In genomic region chr18:32297851-32298250, GRCh38 we compare ENCODE assay signal across 21 cellular contexts.
"Had no signal": no experiment of that assay in that cellular context is flagged by ENCODE, and none has a peak within 500 bp of the region (broad histone marks: within the 10 kb centered on the region; RNA-seq: fewer than 3 reads in every experiment).

No MANE protein-coding gene starts in this region.

- DNase-seq: activated CD4-positive, alpha-beta memory T cell treated with anti-CD3 and anti-CD28 coated beads for 36 hours; activated CD4-positive, alpha-beta T cell treated with anti-CD3 and anti-CD28 coated beads for 4 hours; activated CD4-positive, CD25-positive, alpha-beta regulatory T cell; activated effector memory CD4-positive, alpha-beta T cell treated with anti-CD3 and anti-CD28 coated beads, Interleukin-2, amount 50 U/mL, for 16 hours; activated naive CD4-positive, alpha-beta T cell treated with anti-CD3 and anti-CD28 coated beads, Interleukin-2, amount 10 ng/mL, durations not matched to agents 7 days and 5 days; activated T-cell treated with anti-CD3 and anti-CD28 coated beads, Interleukin-2, amount 50 U/mL, for 48 hours; anterior cingulate cortex; body of pancreas; caudate nucleus; effector CD4-positive, alpha-beta T cell; immature natural killer cell; left lung; occipital lobe; sigmoid colon; stimulated activated CD4-positive, alpha-beta T cell treated with anti-CD3 and anti-CD28 coated beads, Interleukin-4, amount 100 ng/mL, for 24 hours; stimulated activated naive CD8-positive, alpha-beta T cell treated with anti-CD3 and anti-CD28 coated beads, Interleukin-15, Interleukin-2, amounts not matched to agents 100 U/mL and 50 U/mL, for 24 hours; substantia nigra; T-helper 1 cell; T-helper 9 cell; thyroid gland had no signal

- ATAC-seq: body of pancreas; left lung; stimulated activated naive CD8-positive, alpha-beta T cell treated with anti-CD3 and anti-CD28 coated beads, Interleukin-15, Interleukin-2, amounts not matched to agents 100 U/mL and 50 U/mL, for 24 hours had no signal

- H3K9me3 Mint-ChIP-seq: activated CD4-positive, alpha-beta memory T cell treated with anti-CD3 and anti-CD28 coated beads for 36 hours; activated naive CD4-positive, alpha-beta T cell treated with anti-CD3 and anti-CD28 coated beads, Interleukin-2, amount 10 ng/mL, durations not matched to agents 7 days and 5 days; dendritic cell treated with granulocyte-macrophage colony-stimulating factor and Interleukin-4, amounts not matched to agents 40 ng/mL and 50 ng/mL, for 4 days; immature natural killer cell had no signal

- H3K36me3 ChIP-seq: left lung, sigmoid colon, thyroid gland had no signal

- H3K4me1 ChIP-seq: left lung, thyroid gland had no signal

- H3K27me3 ChIP-seq: body of pancreas, left lung, sigmoid colon, thyroid gland had no signal

- H3K4me1 Mint-ChIP-seq: activated naive CD4-positive, alpha-beta T cell treated with anti-CD3 and anti-CD28 coated beads, Interleukin-2, amount 10 ng/mL, durations not matched to agents 7 days and 5 days; immature natural killer cell had no signal

- H3K4me3 ChIP-seq: body of pancreas, left lung, sigmoid colon, thyroid gland had no signal

- H3K9me3 ChIP-seq: body of pancreas, left lung, sigmoid colon, thyroid gland had no signal

- H3K27ac Mint-ChIP-seq: activated CD4-positive, alpha-beta memory T cell treated with anti-CD3 and anti-CD28 coated beads for 36 hours; activated naive CD4-positive, alpha-beta T cell treated with anti-CD3 and anti-CD28 coated beads, Interleukin-2, amount 10 ng/mL, durations not matched to agents 7 days and 5 days; dendritic cell treated with granulocyte-macrophage colony-stimulating factor and Interleukin-4, amounts not matched to agents 40 ng/mL and 50 ng/mL, for 4 days; immature natural killer cell had no signal

- H3K27ac ChIP-seq: body of pancreas, left lung, thyroid gland had no signal

- H3K4me3 Mint-ChIP-seq: activated CD4-positive, alpha-beta memory T cell treated with anti-CD3 and anti-CD28 coated beads for 36 hours; activated naive CD4-positive, alpha-beta T cell treated with anti-CD3 and anti-CD28 coated beads, Interleukin-2, amount 10 ng/mL, durations not matched to agents 7 days and 5 days; dendritic cell treated with granulocyte-macrophage colony-stimulating factor and Interleukin-4, amounts not matched to agents 40 ng/mL and 50 ng/mL, for 4 days; immature natural killer cell had no signal

- H3K36me3 Mint-ChIP-seq: activated CD4-positive, alpha-beta memory T cell treated with anti-CD3 and anti-CD28 coated beads for 36 hours; activated naive CD4-positive, alpha-beta T cell treated with anti-CD3 and anti-CD28 coated beads, Interleukin-2, amount 10 ng/mL, durations not matched to agents 7 days and 5 days; immature natural killer cell had no signal
